Comparison of ENCODE assay signal across 10 cellular contexts in genomic region chr9:34454571-34455065, GRCh38. TPM values are rescaled to one million over a fixed set of nuclear protein-coding genes. Genes with fewer than 3 reads are reported as not detected.
DNase-seq lines count a peak whose midpoint lies in the region; ATAC-seq, FAIRE-seq and TF ChIP-seq lines count a peak whose summit lies in the region.
"Had no signal": no experiment of that assay in that cellular context is flagged by ENCODE, and none has a peak within 500 bp of the region (broad histone marks: within the 10 kb centered on the region; RNA-seq: fewer than 3 reads in every experiment).

No MANE protein-coding gene starts in this region.

- H3F3A ChIP-seq in smooth muscle cell (ENCODE audit: low read depth), result no peaks in the 10 kb centered on the region

- DNase-seq in ACHN, result peak; percentile 33
- DNase-seq in Caki2 (ENCODE audit: low read depth), result peak; percentile 84
- DNase-seq in Panc1 (ENCODE audit: low read depth, low spot score), result no peak
- peak; percentile 53 for DNase-seq in left cardiac atrium
- DNase-seq in NCI-H1048 (lab: John Stamatoyannopoulos, UW), result no peak
- no peak for DNase-seq in GM12891 (ENCODE audit: insufficient read length, low spot score)
- no peak for DNase-seq in smooth muscle cell (lab: John Stamatoyannopoulos, UW; ENCODE audit: unreplicated experiment)
- DNase-seq: retina, upper lobe of left lung had no signal

- H3K79me2 ChIP-seq in smooth muscle cell (ENCODE audit: low read depth), result peaks cover 82% of the 10 kb centered on the region

- in situ Hi-C loops in ACHN (cut with HindIII; ENCODE audit: low pct_ligation_motif_present, low pct_unique_long_range_greater_than_20kb, low sequenced_read_pairs) (no loop called here), Caki2 (cut with HindIII; ENCODE audit: low pct_unique_long_range_greater_than_20kb, low sequenced_read_pairs) (no loop called here), Panc1 (cut with HindIII; ENCODE audit: low pct_unique_long_range_greater_than_20kb, low sequenced_read_pairs) (no loop called here)

- H3K27ac ChIP-seq in Panc1 (ENCODE audit: low read length) (no peak overlapping the region), smooth muscle cell (ENCODE audit: low read depth) (no peak overlapping the region)
- H3K27ac ChIP-seq: upper lobe of left lung had no signal

- no peak overlapping the region for H2AFZ ChIP-seq in smooth muscle cell (ENCODE audit: low read depth)

- intact Hi-C loops in Panc1 (cut with micrococcal nuclease; ENCODE audit: unreplicated experiment) (no loop called here), left cardiac atrium (cut with DNase I) (no loop called here)

- no peaks in the 10 kb centered on the region for H3K36me3 ChIP-seq in Panc1 (ENCODE audit: control insufficient read depth, insufficient read depth, low read length)
- H3K36me3 ChIP-seq in smooth muscle cell (ENCODE audit: low read depth), result no peaks in the 10 kb centered on the region
- H3K36me3 ChIP-seq: upper lobe of left lung had no signal

- CTCF ChIA-PET in Panc1 (lab: Charles Lee), result interaction anchor here (0.7 kb wide), 1 partner anchor 17 kb away, joined by 8 read pairs; no protein-coding TSS in a partner anchor

- TF ChIP-seq CTCF in Panc1 (IDR thresholded peaks at IDR 0.05), result peak; percentile 43; the same call in 1 of the 2 replicates
- no peak for TF ChIP-seq CTCF in smooth muscle cell (IDR thresholded peaks at IDR 0.05; ENCODE audit: borderline replicate concordance, insufficient read depth, poor library complexity, severe bottlenecking)

- H3K4me2 ChIP-seq in smooth muscle cell, result no peak overlapping the region

- H4K20me1 ChIP-seq in smooth muscle cell (ENCODE audit: low read depth), result peaks cover 73% of the 10 kb centered on the region

- no peak for TF ChIP-seq POLR2A in GM12891 (IDR thresholded peaks at IDR 0.05; ENCODE audit: low read depth, low read length)

- FAIRE-seq in GM12891 (lab: Jason Lieb, UNC), result no peak

- no peak overlapping the region for H3K9ac ChIP-seq in smooth muscle cell (ENCODE audit: low read depth)

- WGBS in smooth muscle cell (ENCODE audit: low lambda C conversion rate), result 75% methylated on average over 3 of the region's 3 CpGs

- ATAC-seq in Panc1, result no peak
- no peak for ATAC-seq in left cardiac atrium
- no peak for ATAC-seq in GM18909 (IDR thresholded peaks at IDR 0.05; ENCODE audit: poor library complexity, unreplicated experiment)

- H3K27me3 ChIP-seq in Panc1 (ENCODE audit: control insufficient read depth, insufficient read depth, low read length), result no peaks in the 10 kb centered on the region
- no peaks in the 10 kb centered on the region for H3K27me3 ChIP-seq in smooth muscle cell (ENCODE audit: low read depth)
- H3K27me3 ChIP-seq: upper lobe of left lung had no signal

- H3K4me1 ChIP-seq in Panc1 (ENCODE audit: control insufficient read depth, insufficient read depth, low read length) (peaks cover 11% of the 10 kb centered on the region), smooth muscle cell (ENCODE audit: low read depth) (peaks cover 13% of the 10 kb centered on the region)

- no TSS peak for BruUV-seq in Panc1 (replicated peaks; lab: Mats Ljungman, UMichigan)

- no peaks in the 10 kb centered on the region for H3K9me3 ChIP-seq in Panc1 (ENCODE audit: control insufficient read depth, insufficient read depth, low read depth, low read length)
- no peaks in the 10 kb centered on the region for H3K9me3 ChIP-seq in smooth muscle cell (replicated peaks; ENCODE audit: low read depth)
- H3K9me3 ChIP-seq: upper lobe of left lung had no signal

- POLR2A ChIA-PET in Panc1 (lab: Charles Lee), result interaction anchor here (0.7 kb wide), 1 partner anchor 74 kb away, joined by 3 read pairs; no protein-coding TSS in a partner anchor

- H3K4me3 ChIP-seq in Panc1 (ENCODE audit: low read depth in 2 of 2, low read length in 2 of 2), result no peak overlapping the region
- no peak overlapping the region for H3K4me3 ChIP-seq in smooth muscle cell
- H3K4me3 ChIP-seq: upper lobe of left lung had no signal

TF ChIP-seq in GM12891, 5 proteins besides CTCF, POLR2A, EP300 and RAD21:
- TF ChIP-seq POLR2AphosphoS5 (IDR thresholded peaks at IDR 0.05; ENCODE audit: low read depth, low read length), result no peak
- TF ChIP-seq POU2F2 (IDR thresholded peaks at IDR 0.05; ENCODE audit: low read depth, low read length), result no peak
- no peak for TF ChIP-seq TAF1 (IDR thresholded peaks at IDR 0.05; ENCODE audit: low read depth, low read length)
- no peak for TF ChIP-seq SPI1 (IDR thresholded peaks at IDR 0.05; ENCODE audit: low read depth, low read length)
- no peak for TF ChIP-seq PAX5 (IDR thresholded peaks at IDR 0.05; ENCODE audit: insufficient read depth, low read length, severe bottlenecking)

RNA-seq across cellular contexts. Expression of gene FAM219A, which starts 3.8 kb away (rescaled TPM):
- total RNA-seq in Caki2 (2014; rRNA removed; shearing (Covaris generic); ENCODE audit: low replicate concordance), result 5.4 and 13.1 TPM in 2 replicates
- total RNA-seq in Panc1 (2021; ENCODE audit: unreplicated experiment) (38.6 TPM), left cardiac atrium (10 to 100 TPM; 22.7 to 27.9 TPM), smooth muscle cell (13.3 and 21.0 TPM in 2 replicates)
- 26.2 TPM for polyA plus RNA-seq in Panc1 (2012; ENCODE audit: insufficient read length)
- polyA plus RNA-seq in GM12891 (2012; ENCODE audit: low read depth, missing spikeins), result 0.68 TPM
- 29.4 and 29.5 TPM in 2 replicates for polyA plus RNA-seq in smooth muscle cell

RNA-seq across cellular contexts. Expression of gene DNAI1, which starts 4.0 kb away (rescaled TPM):
- total RNA-seq in Caki2 (2014; rRNA removed; shearing (Covaris generic); ENCODE audit: low replicate concordance), result not detected in 2 replicates
- total RNA-seq in Panc1 (2021; ENCODE audit: unreplicated experiment) (2.2 TPM), left cardiac atrium (under 1 TPM in 1 of 2 donors, not detected in 1; 0.29 TPM), smooth muscle cell (0.13 TPM in 1 of 2 replicates, not detected in the other)
- 1.3 TPM for polyA plus RNA-seq in Panc1 (2012; ENCODE audit: insufficient read length)
- polyA plus RNA-seq in GM12891 (2012; ENCODE audit: low read depth, missing spikeins), result not detected
- 0.31 TPM in 1 of 2 replicates, not detected in the other for polyA plus RNA-seq in smooth muscle cell

Comparison
In these comparisons a context has a peak if more than half of its experiments do, and no peak if none do; other contexts are left out.
1. DNase-seq: peak in ACHN (single experiment), Caki2 (single experiment) and left cardiac atrium (single experiment); none in Panc1 (single experiment), NCI-H1048 (single experiment), GM12891 (single experiment) and smooth muscle cell (single experiment).